In genomic region chr18:3088444-3088843, GRCh38 we compare ENCODE assay signal across 22 cellular contexts.
A peak's percentile ranks its signal among the peaks of the same experiment; 100 is the strongest.
DNase-seq lines count a peak whose midpoint lies in the region; ATAC-seq, FAIRE-seq and TF ChIP-seq lines count a peak whose summit lies in the region.
"Had no signal": no experiment of that assay in that cellular context is flagged by ENCODE, and none has a peak within 500 bp of the region (broad histone marks: within the 10 kb centered on the region; RNA-seq: fewer than 3 reads in every experiment).

No MANE protein-coding gene starts in this region.

- no peak for DNase-seq in activated CD4-positive, alpha-beta T cell treated with anti-CD3 and anti-CD28 coated beads for 36 hours
- DNase-seq in activated CD4-positive, alpha-beta T cell treated with anti-CD3 and anti-CD28 coated beads, Interleukin-2, amount 50 U/mL, for 1 hour: no peak
- DNase-seq in dermis microvascular lymphatic vessel endothelial cell (ENCODE audit: low read depth in 2 of 2) (peak; percentile 39 to 58), small intestine (peak; percentile 76), dorsolateral prefrontal cortex (no peak), lower lobe of right lung (no peak), sciatic nerve (ENCODE audit: low spot score) (no peak)
- DNase-seq: activated CD8-positive, alpha-beta memory T cell treated with anti-CD3 and anti-CD28 coated beads, Interleukin-2, amount 10 ng/mL, durations not matched to agents 7 days and 5 days; activated naive CD4-positive, alpha-beta T cell treated with anti-CD3 and anti-CD28 coated beads, Interleukin-2, amount 50 U/mL, for 16 hours; AML-193; CD8-positive, alpha-beta memory T cell; central memory CD4-positive, alpha-beta T cell; erythroblast; hippocampal formation; immature natural killer cell; KG1; left ventricle myocardium inferior; Peyer's patch; T-cell; transverse colon had no signal

- no peaks in the 10 kb centered on the region for H3K9me3 Mint-ChIP-seq in activated CD4-positive, alpha-beta T cell treated with anti-CD3 and anti-CD28 coated beads for 36 hours (ENCODE audit: low read depth)
- H3K9me3 Mint-ChIP-seq: CD8-positive, alpha-beta memory T cell; immature natural killer cell; neural crest cell; T-cell had no signal

- CTCF ChIA-PET in activated CD4-positive, alpha-beta T cell treated with anti-CD3 and anti-CD28 coated beads for 36 hours (lab: Charles Lee): interaction anchor here (1.1 to 4.1 kb wide), 7 partner anchors 9 to 158 kb away, joined by 4 to 29 read pairs (median 6); no protein-coding TSS in a partner anchor

- POLR2A ChIA-PET in activated CD4-positive, alpha-beta T cell treated with anti-CD3 and anti-CD28 coated beads for 36 hours (lab: Charles Lee): no interaction called here

- TF ChIP-seq RAD21 in liver (IDR thresholded peaks at IDR 0.05): no peak

- H3K9ac ChIP-seq in liver (ENCODE audit: low read depth in 1 of 2, low read length in 2 of 2): no peak overlapping the region

- H3K4me3 ChIP-seq in liver (ENCODE audit: low read depth in 1 of 3, low read length in 3 of 3) (no peak overlapping the region), small intestine (ENCODE audit: low read depth in 1 of 2, low read length in 2 of 2) (no peak overlapping the region), dorsolateral prefrontal cortex (no peak overlapping the region), lower lobe of right lung (no peak overlapping the region)
- H3K4me3 ChIP-seq: left ventricle myocardium inferior, Peyer's patch, transverse colon had no signal

- 72% methylated on average over 3 of the region's 3 CpGs for WGBS in liver
- 15 to 62% (median 38%) methylated on average over 3 of the region's 3 CpGs for WGBS in small intestine, 3 donors

- H3K27ac Mint-ChIP-seq in activated CD4-positive, alpha-beta T cell treated with anti-CD3 and anti-CD28 coated beads for 36 hours: no peak overlapping the region
- H3K27ac Mint-ChIP-seq: activated CD8-positive, alpha-beta memory T cell treated with anti-CD3 and anti-CD28 coated beads, Interleukin-2, amount 10 ng/mL, durations not matched to agents 7 days and 5 days; T-cell had no signal

- H3K36me3 ChIP-seq in liver (ENCODE audit: control insufficient read depth in 4 of 4, insufficient read depth in 3 of 4, low read depth in 1 of 4, low read length in 3 of 4) (peaks cover 0 to 3% (median 0%) of the 10 kb centered on the region in 4 donors), small intestine (ENCODE audit: control insufficient read depth in 2 of 2, insufficient read depth in 2 of 2, low read length in 2 of 2) (no peaks in the 10 kb centered on the region), lower lobe of right lung (no peaks in the 10 kb centered on the region)
- H3K36me3 ChIP-seq: Peyer's patch, transverse colon had no signal

- H3K27me3 ChIP-seq in liver (ENCODE audit: control insufficient read depth in 4 of 4, insufficient read depth in 4 of 4, low read length in 3 of 4) (no peaks in the 10 kb centered on the region), small intestine (ENCODE audit: control insufficient read depth in 2 of 2, insufficient read depth in 2 of 2, low read length in 2 of 2) (no peaks in the 10 kb centered on the region), dorsolateral prefrontal cortex (no peaks in the 10 kb centered on the region), lower lobe of right lung (ENCODE audit: low read depth) (no peaks in the 10 kb centered on the region)
- H3K27me3 ChIP-seq: Peyer's patch, transverse colon had no signal

- H3K27ac ChIP-seq in liver (ENCODE audit: low read depth in 1 of 2, low read length in 2 of 2): no peak overlapping the region
- no peak overlapping the region for H3K27ac ChIP-seq in small intestine (ENCODE audit: low read depth in 1 of 2, low read length in 1 of 2)
- no peak overlapping the region for H3K27ac ChIP-seq in dorsolateral prefrontal cortex
- no peak overlapping the region for H3K27ac ChIP-seq in lower lobe of right lung
- H3K27ac ChIP-seq: left ventricle myocardium inferior, Peyer's patch, transverse colon had no signal

- intact Hi-C loops in activated CD4-positive, alpha-beta T cell treated with anti-CD3 and anti-CD28 coated beads for 36 hours (cut with DNase I, micrococcal nuclease): no loop called here
- intact Hi-C loops in dorsolateral prefrontal cortex (cut with DNase I) (no loop called here), lower lobe of right lung (cut with DNase I) (no loop called here), sciatic nerve (cut with DNase I) (no loop called here)

- peaks cover 10% of the 10 kb centered on the region for H3K4me1 Mint-ChIP-seq in activated CD4-positive, alpha-beta T cell treated with anti-CD3 and anti-CD28 coated beads for 36 hours
- H3K4me1 Mint-ChIP-seq: immature natural killer cell had no signal

- H3K36me3 Mint-ChIP-seq in activated CD4-positive, alpha-beta T cell treated with anti-CD3 and anti-CD28 coated beads for 36 hours (ENCODE audit: low read depth): no peaks in the 10 kb centered on the region
- H3K36me3 Mint-ChIP-seq: activated CD8-positive, alpha-beta memory T cell treated with anti-CD3 and anti-CD28 coated beads, Interleukin-2, amount 10 ng/mL, durations not matched to agents 7 days and 5 days; T-cell had no signal

- H3K9me3 ChIP-seq in liver (ENCODE audit: control insufficient read depth in 4 of 4, low read length in 3 of 4) (no peaks in the 10 kb centered on the region), small intestine (ENCODE audit: control insufficient read depth, low read depth) (no peaks in the 10 kb centered on the region), lower lobe of right lung (no peaks in the 10 kb centered on the region)
- H3K9me3 ChIP-seq: left ventricle myocardium inferior, Peyer's patch, transverse colon had no signal

- no peak overlapping the region for H3K4me3 Mint-ChIP-seq in activated CD4-positive, alpha-beta T cell treated with anti-CD3 and anti-CD28 coated beads for 36 hours
- H3K4me3 Mint-ChIP-seq: activated CD8-positive, alpha-beta memory T cell treated with anti-CD3 and anti-CD28 coated beads, Interleukin-2, amount 10 ng/mL, durations not matched to agents 7 days and 5 days; CD8-positive, alpha-beta memory T cell; immature natural killer cell; neural crest cell had no signal

- H3K4me1 ChIP-seq in liver (ENCODE audit: control insufficient read depth in 4 of 4, insufficient read depth in 4 of 4, low read length in 3 of 4): peaks cover 0 to 4% (median under 1%) of the 10 kb centered on the region in 4 donors
- peaks cover 0 to 3% of the 10 kb centered on the region in 2 donors for H3K4me1 ChIP-seq in small intestine (ENCODE audit: control insufficient read depth in 2 of 2, insufficient read depth in 1 of 2, low read depth in 1 of 2, low read length in 1 of 2)
- H3K4me1 ChIP-seq in lower lobe of right lung: no peaks in the 10 kb centered on the region
- H3K4me1 ChIP-seq: left ventricle myocardium inferior had no signal

- no peaks in the 10 kb centered on the region for H3K27me3 Mint-ChIP-seq in activated CD4-positive, alpha-beta T cell treated with anti-CD3 and anti-CD28 coated beads for 36 hours
- H3K27me3 Mint-ChIP-seq: activated CD8-positive, alpha-beta memory T cell treated with anti-CD3 and anti-CD28 coated beads, Interleukin-2, amount 10 ng/mL, durations not matched to agents 7 days and 5 days; T-cell had no signal

- ATAC-seq in activated CD4-positive, alpha-beta T cell treated with anti-CD3 and anti-CD28 coated beads for 36 hours: peak; percentile 33
- ATAC-seq in lower lobe of right lung (no peak), sciatic nerve (no peak)
- ATAC-seq: activated CD8-positive, alpha-beta memory T cell treated with anti-CD3 and anti-CD28 coated beads, Interleukin-2, amount 10 ng/mL, durations not matched to agents 7 days and 5 days had no signal

- TF ChIP-seq CTCF in liver (IDR thresholded peaks at IDR 0.05; ENCODE audit: low read depth, low read length, missing input control) (no peak), dorsolateral prefrontal cortex (IDR thresholded peaks at IDR 0.05 in 54 of 56, conservative IDR thresholded peaks at IDR 0.05 in 2 of 56; ENCODE audit: low read depth in 1 of 56, partially characterized antibody in 56 of 56) (no peak), lower lobe of right lung (IDR thresholded peaks at IDR 0.05) (no peak)

- no peak for FAIRE-seq in small intestine (lab: Jason Lieb, UNC)

TF ChIP-seq in liver, 16 proteins besides CTCF, POLR2A, EP300 and RAD21:
- TF ChIP-seq HNF4G (IDR thresholded peaks at IDR 0.05): peak; percentile 9
- TF ChIP-seq RXRA (IDR thresholded peaks at IDR 0.05): no peak
- peak in 1 of 2 donors; percentile 19 for TF ChIP-seq HNF4A (conservative IDR thresholded peaks at IDR 0.05)
- no peak for TF ChIP-seq FOXA1 (IDR thresholded peaks at IDR 0.05)

Comparison
In these comparisons a context has a peak if more than half of its experiments do, and no peak if none do; other contexts are left out.
1. DNase-seq: peak in dermis microvascular lymphatic vessel endothelial cell (2 of 2) and small intestine (single experiment); none in activated CD4-positive, alpha-beta T cell treated with anti-CD3 and anti-CD28 coated beads for 36 hours (single experiment), activated CD4-positive, alpha-beta T cell treated with anti-CD3 and anti-CD28 coated beads, Interleukin-2, amount 50 U/mL, for 1 hour (single experiment), dorsolateral prefrontal cortex (0 of 10), lower lobe of right lung (single experiment) and sciatic nerve (single experiment).